ENCODE assay signal across 10 cellular contexts in genomic region chr17:54172654-54173316, GRCh38.
A peak's percentile ranks its signal among the peaks of the same experiment; 100 is the strongest.
DNase-seq lines count a peak whose midpoint lies in the region; ATAC-seq, FAIRE-seq and TF ChIP-seq lines count a peak whose summit lies in the region.
"Had no signal": no experiment of that assay in that cellular context is flagged by ENCODE, and none has a peak within 500 bp of the region (broad histone marks: within the 10 kb centered on the region; RNA-seq: fewer than 3 reads in every experiment).

No MANE protein-coding gene starts in this region.

- ATAC-seq in GM12878 (no peak), left colon (no peak)
- ATAC-seq in stimulated activated naive CD8-positive, alpha-beta T cell treated with anti-CD3 and anti-CD28 coated beads, Interleukin-15, Interleukin-2, amounts not matched to agents 100 U/mL and 50 U/mL, for 24 hours: no peak

- H3K9me3 ChIP-seq in BE2C (no peaks in the 10 kb centered on the region), HUES64 (ENCODE audit: insufficient read depth, low read depth, low read length) (no peaks in the 10 kb centered on the region), GM12878 (replicated peaks; ENCODE audit: control insufficient read depth, insufficient read depth, low read length) (no peaks in the 10 kb centered on the region), liver (ENCODE audit: control insufficient read depth in 4 of 4, low read length in 3 of 4) (no peaks in the 10 kb centered on the region)
- H3K9me3 ChIP-seq: uterus had no signal

- H3K4me2 ChIP-seq in GM12878 (ENCODE audit: control insufficient read depth, insufficient read depth): no peak overlapping the region

- 5% methylated on average over 1 of the region's 1 CpG for WGBS in HUES64
- WGBS in GM12878 (ENCODE audit: insufficient coverage, insufficient replicate concordance, low lambda C conversion rate, missing lambda C conversion rate): 0% methylated on average over 1 of the region's 1 CpG
- 0% methylated on average over 1 of the region's 1 CpG for WGBS in liver

- 0 out of 2 replicates have a peak, but pooled peaks have one; percentile 19 for TF ChIP-seq RAD21 in GM12878 (IDR thresholded peaks at IDR 0.05; ENCODE audit: insufficient read depth, low read depth, low read length)
- TF ChIP-seq RAD21 in liver (IDR thresholded peaks at IDR 0.05): peak; percentile 92 to 95

- no peaks in the 10 kb centered on the region for H4K20me1 ChIP-seq in GM12878 (ENCODE audit: control insufficient read depth, insufficient read depth)

- no peak overlapping the region for H3K27ac Mint-ChIP-seq in CD14-positive monocyte
- H3K27ac Mint-ChIP-seq: naive B cell had no signal

- no peak for FAIRE-seq in GM12878 (lab: Jason Lieb, UNC)

- no peak overlapping the region for H2AFZ ChIP-seq in GM12878 (ENCODE audit: control insufficient read depth, low read depth, low read length)

- no peaks in the 10 kb centered on the region for H3K27me3 Mint-ChIP-seq in CD14-positive monocyte (ENCODE audit: low read depth in 3 of 3)
- H3K27me3 Mint-ChIP-seq: naive B cell had no signal

- BruUV-seq in GM12878 (replicated peaks; lab: Mats Ljungman, UMichigan): no TSS peak

- DNase-seq in BE2C: peak; percentile 23
- no peak for DNase-seq in GM12878 (ENCODE audit: low read depth, low spot score)
- DNase-seq in stimulated activated naive CD8-positive, alpha-beta T cell treated with anti-CD3 and anti-CD28 coated beads, Interleukin-15, Interleukin-2, amounts not matched to agents 100 U/mL and 50 U/mL, for 24 hours: no peak
- no peak for DNase-seq in left colon
- no peak for DNase-seq in CD14-positive monocyte (ENCODE audit: low spot score)
- no peak for DNase-seq in islet precursor cell
- DNase-seq: naive B cell, uterus had no signal

- intact Hi-C loops in GM12878 (cut with micrococcal nuclease; ENCODE audit: unreplicated experiment) (no loop called here), left colon (cut with DNase I, micrococcal nuclease) (no loop called here), CD14-positive monocyte (cut with micrococcal nuclease) (no loop called here)

- H3K36me3 Mint-ChIP-seq in CD14-positive monocyte: no peaks in the 10 kb centered on the region
- H3K36me3 Mint-ChIP-seq: naive B cell had no signal

- no peak overlapping the region for H3K4me3 Mint-ChIP-seq in CD14-positive monocyte
- H3K4me3 Mint-ChIP-seq: naive B cell had no signal

- H3K27me3 ChIP-seq in BE2C (no peaks in the 10 kb centered on the region), HUES64 (ENCODE audit: insufficient read depth, low read length) (no peaks in the 10 kb centered on the region), GM12878 (replicated peaks in 1 of 2; ENCODE audit: control insufficient read depth in 2 of 2, insufficient read depth in 2 of 2, low read length in 1 of 2) (no peaks in the 10 kb centered on the region), liver (ENCODE audit: control insufficient read depth in 4 of 4, insufficient read depth in 4 of 4, low read length in 3 of 4) (no peaks in the 10 kb centered on the region)
- H3K27me3 ChIP-seq: uterus had no signal

- no peaks in the 10 kb centered on the region; the same call in 1 of the 2 replicates for H3K4me1 ChIP-seq in BE2C
- peaks cover 22% of the 10 kb centered on the region for H3K4me1 ChIP-seq in HUES64 (ENCODE audit: insufficient read depth, low read length)
- no peaks in the 10 kb centered on the region for H3K4me1 ChIP-seq in GM12878 (ENCODE audit: control insufficient read depth, insufficient read depth, low read length)
- H3K4me1 ChIP-seq in liver (ENCODE audit: control insufficient read depth in 4 of 4, insufficient read depth in 4 of 4, low read length in 3 of 4): peaks cover 0 to 15% (median 11%) of the 10 kb centered on the region in 4 donors
- H3K4me1 ChIP-seq: uterus had no signal

- H3K4me3 ChIP-seq in BE2C (ENCODE audit: low read depth, low read length) (no peak overlapping the region), HUES64 (ENCODE audit: low read length) (no peak overlapping the region; the same call in 1 of the 2 replicates), GM12878 (no peak overlapping the region), liver (ENCODE audit: low read depth in 1 of 3, low read length in 3 of 3) (no peak overlapping the region)
- H3K4me3 ChIP-seq: uterus had no signal

- TF ChIP-seq POLR2A in GM12878 (IDR thresholded peaks at IDR 0.05; ENCODE audit: low read depth, low read length): no peak

- in situ Hi-C loops in GM12878 (cut with MboI): no loop called here

- POLR2A ChIA-PET in GM12878 (lab: Charles Lee): no interaction called here

- CTCF ChIA-PET in GM12878 (lab: Yijun Ruan, JAX): no interaction called here

- H3K79me2 ChIP-seq in GM12878 (ENCODE audit: control insufficient read depth, insufficient read depth, low read length): no peaks in the 10 kb centered on the region

- H3K36me3 ChIP-seq in BE2C (no peaks in the 10 kb centered on the region), HUES64 (ENCODE audit: insufficient read depth, low read length) (no peaks in the 10 kb centered on the region), GM12878 (ENCODE audit: control insufficient read depth in 2 of 2, insufficient read depth in 2 of 2, low read length in 1 of 2) (no peaks in the 10 kb centered on the region), liver (ENCODE audit: control insufficient read depth in 4 of 4, insufficient read depth in 3 of 4, low read depth in 1 of 4, low read length in 3 of 4) (no peaks in the 10 kb centered on the region)
- H3K36me3 ChIP-seq: uterus had no signal

- TF ChIP-seq EP300 in GM12878 (IDR thresholded peaks at IDR 0.05; ENCODE audit: borderline replicate concordance in 1 of 2, control insufficient read depth in 1 of 2, low read depth in 2 of 2, low read length in 2 of 2): no peak

- H3K4me1 Mint-ChIP-seq in CD14-positive monocyte: no peaks in the 10 kb centered on the region
- H3K4me1 Mint-ChIP-seq: naive B cell had no signal

- TF ChIP-seq CTCF in BE2C (IDR thresholded peaks at IDR 0.05; ENCODE audit: low read depth, low read length) (peak; percentile 74), GM12878 (IDR thresholded peaks at IDR 0.05 in 2 of 3, conservative IDR thresholded peaks at IDR 0.05 in 1 of 3; ENCODE audit: control insufficient read depth in 2 of 3, extremely low read depth in 1 of 3, insufficient read depth in 1 of 3, low read depth in 3 of 3, low read length in 3 of 3) (no peak; a peak in 1 of 6 replicates), liver (IDR thresholded peaks at IDR 0.05; ENCODE audit: low read depth, low read length, missing input control) (peak; percentile 65), CD14-positive monocyte (IDR thresholded peaks at IDR 0.05) (no peak)

- peak overlapping the region; percentile 10; the same call in 1 of the 2 replicates for H3K9ac ChIP-seq in HUES64 (ENCODE audit: low read depth, low read length)
- no peak overlapping the region for H3K9ac ChIP-seq in GM12878 (ENCODE audit: control insufficient read depth, insufficient read depth, low read length)
- no peak overlapping the region for H3K9ac ChIP-seq in liver (ENCODE audit: low read depth in 1 of 2, low read length in 2 of 2)

- RAD21 ChIA-PET in GM12878 (lab: Charles Lee; ENCODE audit: unreplicated experiment): no interaction called here

- peaks cover 0 to 2% (median 0%) of the 10 kb centered on the region in 7 donors for H3K9me3 Mint-ChIP-seq in CD14-positive monocyte

- SMC1A ChIA-PET in GM12878 (lab: Charles Lee; ENCODE audit: uncharacterized antibody, unreplicated experiment): no interaction called here

- H3K27ac ChIP-seq in HUES64 (ENCODE audit: low read depth, low read length) (peak overlapping the region; percentile 61; the same call in 1 of the 2 replicates), GM12878 (ENCODE audit: control insufficient read depth, insufficient read depth) (no peak overlapping the region), liver (ENCODE audit: low read depth in 1 of 2, low read length in 2 of 2) (no peak overlapping the region)
- H3K27ac ChIP-seq: uterus had no signal

TF ChIP-seq in GM12878, 131 proteins besides CTCF, POLR2A, EP300 and RAD21 (continues in another document):
- TF ChIP-seq, protein P1, sequence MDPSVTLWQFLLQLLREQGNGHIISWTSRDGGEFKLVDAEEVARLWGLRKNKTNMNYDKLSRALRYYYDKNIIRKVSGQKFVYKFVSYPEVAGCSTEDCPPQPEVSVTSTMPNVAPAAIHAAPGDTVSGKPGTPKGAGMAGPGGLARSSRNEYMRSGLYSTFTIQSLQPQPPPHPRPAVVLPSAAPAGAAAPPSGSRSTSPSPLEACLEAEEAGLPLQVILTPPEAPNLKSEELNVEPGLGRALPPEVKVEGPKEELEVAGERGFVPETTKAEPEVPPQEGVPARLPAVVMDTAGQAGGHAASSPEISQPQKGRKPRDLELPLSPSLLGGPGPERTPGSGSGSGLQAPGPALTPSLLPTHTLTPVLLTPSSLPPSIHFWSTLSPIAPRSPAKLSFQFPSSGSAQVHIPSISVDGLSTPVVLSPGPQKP (IDR thresholded peaks at IDR 0.05; ENCODE audit: low read depth, low read length): no peak
- TF ChIP-seq ZNF24 (IDR thresholded peaks at IDR 0.05) (no peak), RFX5 (IDR thresholded peaks at IDR 0.05; ENCODE audit: low read depth, low read length) (no peak), RB1 (IDR thresholded peaks at IDR 0.05; ENCODE audit: borderline replicate concordance) (no peak), KAT2A (conservative IDR thresholded peaks at IDR 0.05; ENCODE audit: control insufficient read depth, low read depth, low read length) (no peak), CBFB (IDR thresholded peaks at IDR 0.05; ENCODE audit: low read depth) (no peak), NR2C2 (IDR thresholded peaks at IDR 0.05; ENCODE audit: borderline replicate concordance, control insufficient read depth, insufficient read length, low read depth) (no peak)

TF ChIP-seq in liver, 16 proteins besides CTCF, POLR2A, EP300 and RAD21 (continues in another document):
- TF ChIP-seq HNF4A (conservative IDR thresholded peaks at IDR 0.05): no peak

Comparison
In these comparisons a context has a peak if more than half of its experiments do, and no peak if none do; other contexts are left out.
1. CTCF ChIP-seq: peak in BE2C (single experiment) and liver (single experiment); none in GM12878 (0 of 3) and CD14-positive monocyte (single experiment).